Comparison of ENCODE assay signal across 1 cellular context in the genomic region with DNA sequence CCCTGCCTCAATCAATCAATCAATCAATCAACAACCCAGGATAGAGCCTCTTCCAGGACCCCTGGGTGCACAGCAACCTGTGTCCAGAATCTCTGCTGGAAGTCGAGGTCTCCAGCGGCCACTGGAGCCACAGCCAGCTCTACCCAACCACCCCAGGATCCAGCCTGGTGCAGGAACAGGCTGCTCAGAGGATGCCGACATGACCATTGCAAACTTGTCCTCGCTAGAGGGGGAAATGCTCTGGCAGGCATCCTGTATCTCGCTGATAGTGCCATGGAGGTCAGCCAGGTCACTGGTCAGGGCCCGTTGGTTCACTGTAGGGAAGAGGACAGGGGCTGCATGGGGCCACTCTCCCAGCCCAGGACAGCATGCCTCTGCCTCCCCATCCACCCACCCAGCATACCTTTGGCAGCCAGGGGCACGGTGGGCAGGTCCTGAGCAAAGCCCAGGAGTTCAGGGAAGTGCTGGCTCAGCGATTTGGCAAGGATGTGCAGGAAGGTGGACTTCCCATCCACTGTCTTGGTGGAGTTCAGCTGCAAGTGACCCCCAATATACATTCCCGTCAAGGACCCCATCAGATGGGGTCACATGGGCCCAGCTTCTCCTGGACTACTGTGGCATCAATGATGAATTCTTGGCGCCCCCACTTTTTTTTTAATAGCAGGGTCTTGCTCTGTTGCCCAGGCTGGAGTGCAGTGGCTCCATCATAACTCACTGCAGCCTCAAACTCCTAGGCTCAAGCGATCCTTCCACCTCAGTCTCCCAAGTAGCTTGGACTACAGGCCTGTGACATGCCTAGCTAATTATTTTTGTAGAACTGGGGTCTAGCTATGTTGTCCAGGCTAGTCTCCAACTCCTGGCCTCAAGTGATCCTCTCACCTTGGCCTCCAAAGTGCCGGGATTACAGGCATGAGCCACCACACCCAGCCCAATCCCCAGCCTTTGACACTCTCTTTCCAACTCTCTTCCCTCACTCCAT.
TF ChIP-seq lines count a peak whose summit lies in the region.

No MANE protein-coding gene starts in this region.

TF ChIP-seq in K562, 482 proteins besides CTCF, POLR2A, EP300 and RAD21:
- TF ChIP-seq MCM2 (IDR thresholded peaks at IDR 0.05; ENCODE audit: low read depth) (no peak), CBFA2T3 (IDR thresholded peaks at IDR 0.05) (no peak), KDM1A (IDR thresholded peaks at IDR 0.05) (0 out of 4 replicates have a peak, but pooled peaks have one; percentile 11 to 25), MAFF (IDR thresholded peaks at IDR 0.05; ENCODE audit: low read length) (peak; percentile 65), MAFG (tag; conservative IDR thresholded peaks at IDR 0.05) (peak; percentile 83), ZNF23 (CRISPR knock-in tag; IDR thresholded peaks at IDR 0.05) (no peak), RBM25 (IDR thresholded peaks at IDR 0.05; ENCODE audit: low read depth, low read length, severe bottlenecking) (peak; percentile 28), ZNF644 (tag; IDR thresholded peaks at IDR 0.05; ENCODE audit: low read depth) (no peak), C11orf30 (IDR thresholded peaks at IDR 0.05; ENCODE audit: low read depth) (peak; percentile 86), SAFB2 (IDR thresholded peaks at IDR 0.05; ENCODE audit: borderline replicate concordance, low read depth, low read length, severe bottlenecking) (no peak), NCOA1 (IDR thresholded peaks at IDR 0.05; ENCODE audit: low read depth) (no peak), CREB3 (tag; conservative IDR thresholded peaks at IDR 0.05; ENCODE audit: low read depth) (no peak), BCOR (IDR thresholded peaks at IDR 0.05) (peak; percentile 82), HDAC2 (IDR thresholded peaks at IDR 0.05) (no peak), KAT7 (CRISPR knock-in tag; IDR thresholded peaks at IDR 0.05; ENCODE audit: borderline replicate concordance) (no peak), ZNF121 (CRISPR knock-in tag; conservative IDR thresholded peaks at IDR 0.05) (peak; percentile 100), ZFX (CRISPR knock-in tag; IDR thresholded peaks at IDR 0.05) (no peak), ZNF316 (IDR thresholded peaks at IDR 0.05) (peak; percentile 91), NFRKB (IDR thresholded peaks at IDR 0.05; ENCODE audit: low read depth) (no peak), MAFK (IDR thresholded peaks at IDR 0.05; ENCODE audit: low read length) (peak; percentile 77), TBL1XR1 (IDR thresholded peaks at IDR 0.05; ENCODE audit: low read length in 2 of 2) (no peak), SMAD2 (IDR thresholded peaks at IDR 0.05; ENCODE audit: low read depth, low read length) (no peak), NFE2 (IDR thresholded peaks at IDR 0.05; ENCODE audit: low read depth) (no peak), BRD4 (IDR thresholded peaks at IDR 0.05) (no peak), ZC3H11A (IDR thresholded peaks at IDR 0.05; ENCODE audit: low read depth, low read length) (no peak)
- TF ChIP-seq, protein P1, sequence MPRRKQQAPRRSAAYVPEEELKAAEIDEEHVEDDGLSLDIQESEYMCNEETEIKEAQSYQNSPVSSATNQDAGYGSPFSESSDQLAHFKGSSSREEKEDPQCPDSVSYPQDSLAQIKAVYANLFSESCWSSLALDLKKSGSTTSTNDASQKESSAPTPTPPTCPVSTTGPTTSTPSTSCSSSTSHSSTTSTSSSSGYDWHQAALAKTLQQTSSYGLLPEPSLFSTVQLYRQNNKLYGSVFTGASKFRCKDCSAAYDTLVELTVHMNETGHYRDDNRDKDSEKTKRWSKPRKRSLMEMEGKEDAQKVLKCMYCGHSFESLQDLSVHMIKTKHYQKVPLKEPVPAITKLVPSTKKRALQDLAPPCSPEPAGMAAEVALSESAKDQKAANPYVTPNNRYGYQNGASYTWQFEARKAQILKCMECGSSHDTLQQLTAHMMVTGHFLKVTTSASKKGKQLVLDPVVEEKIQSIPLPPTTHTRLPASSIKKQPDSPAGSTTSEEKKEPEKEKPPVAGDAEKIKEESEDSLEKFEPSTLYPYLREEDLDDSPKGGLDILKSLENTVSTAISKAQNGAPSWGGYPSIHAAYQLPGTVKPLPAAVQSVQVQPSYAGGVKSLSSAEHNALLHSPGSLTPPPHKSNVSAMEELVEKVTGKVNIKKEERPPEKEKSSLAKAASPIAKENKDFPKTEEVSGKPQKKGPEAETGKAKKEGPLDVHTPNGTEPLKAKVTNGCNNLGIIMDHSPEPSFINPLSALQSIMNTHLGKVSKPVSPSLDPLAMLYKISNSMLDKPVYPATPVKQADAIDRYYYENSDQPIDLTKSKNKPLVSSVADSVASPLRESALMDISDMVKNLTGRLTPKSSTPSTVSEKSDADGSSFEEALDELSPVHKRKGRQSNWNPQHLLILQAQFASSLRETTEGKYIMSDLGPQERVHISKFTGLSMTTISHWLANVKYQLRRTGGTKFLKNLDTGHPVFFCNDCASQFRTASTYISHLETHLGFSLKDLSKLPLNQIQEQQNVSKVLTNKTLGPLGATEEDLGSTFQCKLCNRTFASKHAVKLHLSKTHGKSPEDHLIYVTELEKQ (CRISPR knock-in tag; IDR thresholded peaks at IDR 0.05) = no peak
- TF ChIP-seq, protein P2, sequence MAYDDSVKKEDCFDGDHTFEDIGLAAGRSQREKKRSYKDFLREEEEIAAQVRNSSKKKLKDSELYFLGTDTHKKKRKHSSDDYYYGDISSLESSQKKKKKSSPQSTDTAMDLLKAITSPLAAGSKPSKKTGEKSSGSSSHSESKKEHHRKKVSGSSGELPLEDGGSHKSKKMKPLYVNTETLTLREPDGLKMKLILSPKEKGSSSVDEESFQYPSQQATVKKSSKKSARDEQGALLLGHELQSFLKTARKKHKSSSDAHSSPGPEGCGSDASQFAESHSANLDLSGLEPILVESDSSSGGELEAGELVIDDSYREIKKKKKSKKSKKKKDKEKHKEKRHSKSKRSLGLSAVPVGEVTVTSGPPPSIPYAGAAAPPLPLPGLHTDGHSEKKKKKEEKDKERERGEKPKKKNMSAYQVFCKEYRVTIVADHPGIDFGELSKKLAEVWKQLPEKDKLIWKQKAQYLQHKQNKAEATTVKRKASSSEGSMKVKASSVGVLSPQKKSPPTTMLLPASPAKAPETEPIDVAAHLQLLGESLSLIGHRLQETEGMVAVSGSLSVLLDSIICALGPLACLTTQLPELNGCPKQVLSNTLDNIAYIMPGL (CRISPR knock-in tag; IDR thresholded peaks at IDR 0.05) = no peak
- TF ChIP-seq, protein P3, sequence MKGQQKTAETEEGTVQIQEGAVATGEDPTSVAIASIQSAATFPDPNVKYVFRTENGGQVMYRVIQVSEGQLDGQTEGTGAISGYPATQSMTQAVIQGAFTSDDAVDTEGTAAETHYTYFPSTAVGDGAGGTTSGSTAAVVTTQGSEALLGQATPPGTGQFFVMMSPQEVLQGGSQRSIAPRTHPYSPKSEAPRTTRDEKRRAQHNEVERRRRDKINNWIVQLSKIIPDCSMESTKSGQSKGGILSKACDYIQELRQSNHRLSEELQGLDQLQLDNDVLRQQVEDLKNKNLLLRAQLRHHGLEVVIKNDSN (CRISPR knock-in tag; IDR thresholded peaks at IDR 0.05) = peak; percentile 24; the same call in 1 of the 2 replicates
- TF ChIP-seq, protein P4, sequence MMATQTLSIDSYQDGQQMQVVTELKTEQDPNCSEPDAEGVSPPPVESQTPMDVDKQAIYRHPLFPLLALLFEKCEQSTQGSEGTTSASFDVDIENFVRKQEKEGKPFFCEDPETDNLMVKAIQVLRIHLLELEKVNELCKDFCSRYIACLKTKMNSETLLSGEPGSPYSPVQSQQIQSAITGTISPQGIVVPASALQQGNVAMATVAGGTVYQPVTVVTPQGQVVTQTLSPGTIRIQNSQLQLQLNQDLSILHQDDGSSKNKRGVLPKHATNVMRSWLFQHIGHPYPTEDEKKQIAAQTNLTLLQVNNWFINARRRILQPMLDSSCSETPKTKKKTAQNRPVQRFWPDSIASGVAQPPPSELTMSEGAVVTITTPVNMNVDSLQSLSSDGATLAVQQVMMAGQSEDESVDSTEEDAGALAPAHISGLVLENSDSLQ (IDR thresholded peaks at IDR 0.05) = no peak
- TF ChIP-seq, protein P5, sequence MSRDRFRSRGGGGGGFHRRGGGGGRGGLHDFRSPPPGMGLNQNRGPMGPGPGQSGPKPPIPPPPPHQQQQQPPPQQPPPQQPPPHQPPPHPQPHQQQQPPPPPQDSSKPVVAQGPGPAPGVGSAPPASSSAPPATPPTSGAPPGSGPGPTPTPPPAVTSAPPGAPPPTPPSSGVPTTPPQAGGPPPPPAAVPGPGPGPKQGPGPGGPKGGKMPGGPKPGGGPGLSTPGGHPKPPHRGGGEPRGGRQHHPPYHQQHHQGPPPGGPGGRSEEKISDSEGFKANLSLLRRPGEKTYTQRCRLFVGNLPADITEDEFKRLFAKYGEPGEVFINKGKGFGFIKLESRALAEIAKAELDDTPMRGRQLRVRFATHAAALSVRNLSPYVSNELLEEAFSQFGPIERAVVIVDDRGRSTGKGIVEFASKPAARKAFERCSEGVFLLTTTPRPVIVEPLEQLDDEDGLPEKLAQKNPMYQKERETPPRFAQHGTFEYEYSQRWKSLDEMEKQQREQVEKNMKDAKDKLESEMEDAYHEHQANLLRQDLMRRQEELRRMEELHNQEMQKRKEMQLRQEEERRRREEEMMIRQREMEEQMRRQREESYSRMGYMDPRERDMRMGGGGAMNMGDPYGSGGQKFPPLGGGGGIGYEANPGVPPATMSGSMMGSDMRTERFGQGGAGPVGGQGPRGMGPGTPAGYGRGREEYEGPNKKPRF (IDR thresholded peaks at IDR 0.05; ENCODE audit: low read depth, low read length) = no peak
- TF ChIP-seq, protein P6, sequence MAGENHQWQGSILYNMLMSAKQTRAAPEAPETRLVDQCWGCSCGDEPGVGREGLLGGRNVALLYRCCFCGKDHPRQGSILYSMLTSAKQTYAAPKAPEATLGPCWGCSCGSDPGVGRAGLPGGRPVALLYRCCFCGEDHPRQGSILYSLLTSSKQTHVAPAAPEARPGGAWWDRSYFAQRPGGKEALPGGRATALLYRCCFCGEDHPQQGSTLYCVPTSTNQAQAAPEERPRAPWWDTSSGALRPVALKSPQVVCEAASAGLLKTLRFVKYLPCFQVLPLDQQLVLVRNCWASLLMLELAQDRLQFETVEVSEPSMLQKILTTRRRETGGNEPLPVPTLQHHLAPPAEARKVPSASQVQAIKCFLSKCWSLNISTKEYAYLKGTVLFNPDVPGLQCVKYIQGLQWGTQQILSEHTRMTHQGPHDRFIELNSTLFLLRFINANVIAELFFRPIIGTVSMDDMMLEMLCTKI (IDR thresholded peaks at IDR 0.05; ENCODE audit: partially characterized antibody) = no peak
